ENCODE assay signal across 12 cellular contexts in the genomic region with DNA sequence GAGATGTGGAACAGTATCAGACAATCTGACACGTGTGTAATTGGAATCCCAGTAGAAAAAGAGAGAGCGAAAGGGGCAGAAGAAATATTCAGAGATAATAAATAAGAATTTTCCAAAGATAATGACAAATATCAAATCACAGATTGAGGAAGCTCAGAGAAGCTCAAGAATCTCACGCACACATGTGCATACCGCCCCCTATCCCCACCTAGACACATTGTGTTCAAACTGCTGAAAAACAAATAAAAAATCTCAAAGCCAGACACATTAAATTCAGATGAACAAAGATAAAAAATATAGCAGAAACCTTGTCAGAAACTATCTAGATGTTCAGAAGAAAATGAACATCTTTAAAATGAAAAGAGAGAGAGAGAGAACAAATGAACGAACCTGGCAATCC. TPM values are rescaled to one million over a fixed set of nuclear protein-coding genes. Genes with fewer than 3 reads are reported as not detected.
DNase-seq lines count a peak whose midpoint lies in the region; ATAC-seq and TF ChIP-seq lines count a peak whose summit lies in the region.
"Had no signal": no experiment of that assay in that cellular context is flagged by ENCODE, and none has a peak within 500 bp of the region (broad histone marks: within the 10 kb centered on the region; RNA-seq: fewer than 3 reads in every experiment).

No MANE protein-coding gene starts in this region.

- 86 to 100% methylated on average over 2 to 5 of the region's 5 CpGs for WGBS in endodermal cell (ENCODE audit: insufficient coverage in 1 of 2, insufficient read length in 1 of 2), 2 experiments

- no peak overlapping the region for H3K4me3 ChIP-seq in endodermal cell (ENCODE audit: low read length)
- H3K4me3 ChIP-seq: suprapubic skin had no signal

- no peak for ATAC-seq in activated CD4-positive, CD25-positive, alpha-beta regulatory T cell treated with anti-CD3 and anti-CD28 coated beads, Interleukin-2, amount 50 U/mL, for 24 hours

- no peaks in the 10 kb centered on the region for H3K9me3 Mint-ChIP-seq in endodermal cell

- H3K9me3 ChIP-seq in endodermal cell (ENCODE audit: control insufficient read depth, low read length), result no peaks in the 10 kb centered on the region
- H3K9me3 ChIP-seq: suprapubic skin had no signal

- H3K27me3 Mint-ChIP-seq in endodermal cell (ENCODE audit: insufficient read depth), result no peaks in the 10 kb centered on the region

- no peak overlapping the region for H3K27ac Mint-ChIP-seq in endodermal cell

- H3K36me3 ChIP-seq in endodermal cell (ENCODE audit: control insufficient read depth, insufficient read depth, low read length), result no peaks in the 10 kb centered on the region
- H3K36me3 ChIP-seq: suprapubic skin had no signal

- no peak overlapping the region for H3K4me3 Mint-ChIP-seq in endodermal cell

- H3K36me3 Mint-ChIP-seq in endodermal cell (ENCODE audit: low read depth), result no peaks in the 10 kb centered on the region

- peaks cover 2% of the 10 kb centered on the region for H3K4me1 ChIP-seq in endodermal cell (ENCODE audit: control insufficient read depth, insufficient read depth, low read length)
- H3K4me1 ChIP-seq: suprapubic skin had no signal

- H3K9ac ChIP-seq in endodermal cell (ENCODE audit: extremely low read depth, low read length, poor library complexity, severe bottlenecking), result no peak overlapping the region

- no peaks in the 10 kb centered on the region for H3K27me3 ChIP-seq in endodermal cell (ENCODE audit: control insufficient read depth, insufficient read depth, low read length, poor library complexity, severe bottlenecking)
- H3K27me3 ChIP-seq: suprapubic skin had no signal

- DNase-seq in Daoy (ENCODE audit: low read depth), result peak; percentile 13
- peak; percentile 65 for DNase-seq in NAMALWA (ENCODE audit: low spot score)
- no peak for DNase-seq in endodermal cell
- no peak for DNase-seq in stimulated activated naive CD4-positive, alpha-beta T cell treated with Interleukin-2 at 50 U/mL for 16 hours (lab: John Stamatoyannopoulos, UW)
- no peak for DNase-seq in NCI-H2196 (lab: John Stamatoyannopoulos, UW; ENCODE audit: unreplicated experiment)
- no peak for DNase-seq in GM19240 (ENCODE audit: insufficient read length, low spot score)
- DNase-seq: glutamatergic neuron; stimulated activated CD4-positive, alpha-beta T cell treated with anti-CD3 and anti-CD28 coated beads, Interleukin-1b, Interleukin-23, amount 100 ng/mL, for 48 hours had no signal

- H3K4me1 Mint-ChIP-seq in endodermal cell, result peaks cover 14% of the 10 kb centered on the region

- TF ChIP-seq CTCF in 22Rv1 (IDR thresholded peaks at IDR 0.05) (peak; percentile 59), endodermal cell (conservative IDR thresholded peaks at IDR 0.05) (peak; percentile 60)

- no peak overlapping the region for H3K27ac ChIP-seq in 22Rv1
- no peak overlapping the region for H3K27ac ChIP-seq in endodermal cell (ENCODE audit: low read depth, low read length)
- H3K27ac ChIP-seq: suprapubic skin had no signal

RNA-seq across cellular contexts. Expression of a gene that starts 17.2 kb away (rescaled TPM):
- total RNA-seq in Daoy (2014; rRNA removed; shearing (Covaris generic)), result 14.3 and 14.4 TPM in 2 replicates
- 10 to 100 TPM in 1 of 2 donors, 1 to 10 TPM in 1; 9.2 to 12.0 TPM for total RNA-seq in endodermal cell
- 14.5 TPM for polyA plus RNA-seq in endodermal cell (2013, experiment 1 of 2)
- 12.9 TPM for polyA plus RNA-seq in endodermal cell (2013, experiment 2 of 2)

RNA-seq across cellular contexts. Expression of a gene that starts 53.5 kb away (rescaled TPM):
- total RNA-seq in Daoy (2014; rRNA removed; shearing (Covaris generic)), result 0.06 and 0.23 TPM in 2 replicates
- 1 to 10 TPM; 1.1 to 2.3 TPM for total RNA-seq in endodermal cell
- polyA plus RNA-seq in endodermal cell (2013, experiment 1 of 2), result 0.39 TPM
- 0.87 TPM for polyA plus RNA-seq in endodermal cell (2013, experiment 2 of 2)
- total RNA-seq: activated CD8-positive, alpha-beta memory T cell treated with anti-CD3 and anti-CD28 coated beads for 36 hours had no signal

Comparison
In these comparisons a context has a peak if more than half of its experiments do, and no peak if none do; other contexts are left out.
1. DNase-seq: peak in Daoy (single experiment) and NAMALWA (single experiment); none in endodermal cell (single experiment), stimulated activated naive CD4-positive, alpha-beta T cell treated with Interleukin-2 at 50 U/mL for 16 hours (single experiment), NCI-H2196 (single experiment) and GM19240 (single experiment).